9 cellular contexts compared by ENCODE assay signal in the genomic region with DNA sequence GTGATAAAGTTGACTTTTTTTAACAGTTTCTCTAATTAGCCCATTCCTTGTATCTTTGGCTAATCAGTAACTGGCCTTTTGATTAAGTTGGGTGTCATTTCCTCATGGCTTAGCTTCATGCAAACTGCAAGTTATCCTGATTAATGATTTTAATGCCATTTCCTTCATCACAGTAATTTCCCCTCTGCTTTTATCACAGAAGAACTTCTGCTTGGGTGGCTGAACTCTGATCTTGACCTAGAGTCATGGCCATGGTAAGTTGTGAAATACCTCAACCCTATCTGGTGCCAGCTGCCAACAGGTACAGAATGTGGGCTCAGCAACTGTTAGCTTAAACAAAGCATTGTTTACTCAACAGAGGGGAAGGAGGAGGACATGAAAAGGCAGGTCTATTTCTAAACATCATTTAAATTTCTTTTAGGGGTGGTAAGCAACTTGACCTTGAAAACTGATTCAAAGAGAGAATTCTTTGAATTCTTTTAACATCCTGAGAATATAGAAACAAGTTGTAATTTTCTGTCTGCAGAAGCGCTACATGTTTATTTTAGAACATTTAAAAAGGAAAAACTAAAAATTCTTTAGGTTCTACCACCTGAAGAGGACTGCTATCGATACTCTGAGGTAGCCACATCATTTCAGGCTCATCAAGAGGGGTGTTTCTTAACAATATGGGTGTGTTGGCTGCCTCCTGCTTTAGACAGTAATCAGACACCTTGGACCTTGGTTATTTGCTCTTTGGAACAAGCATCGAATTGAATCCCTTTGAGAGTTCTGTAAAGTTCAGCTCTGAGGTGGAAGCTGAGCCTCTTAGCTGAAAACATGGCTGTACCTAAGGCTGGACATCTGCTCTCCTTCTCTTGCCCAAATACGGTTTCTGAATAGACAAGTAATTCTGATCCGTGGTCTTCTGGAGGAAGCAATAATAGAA. TPM values are rescaled to one million over a fixed set of nuclear protein-coding genes. Genes with fewer than 3 reads are reported as not detected.
DNase-seq lines count a peak whose midpoint lies in the region; ATAC-seq, FAIRE-seq and TF ChIP-seq lines count a peak whose summit lies in the region.
"Had no signal": no experiment of that assay in that cellular context is flagged by ENCODE, and none has a peak within 500 bp of the region (broad histone marks: within the 10 kb centered on the region; RNA-seq: fewer than 3 reads in every experiment).

No MANE protein-coding gene starts in this region.

- TF ChIP-seq CTCF in nephron progenitor cell (IDR thresholded peaks at IDR 0.05) (no peak), HFFc6 (IDR thresholded peaks at IDR 0.05) (no peak)
- no peak for TF ChIP-seq CTCF in activated CD8-positive, alpha-beta T cell treated with anti-CD3 and anti-CD28 coated beads for 36 hours (IDR thresholded peaks at IDR 0.05)

- H3K4me1 Mint-ChIP-seq in nephron progenitor cell (peaks cover 53% of the 10 kb centered on the region), HFFc6 (ENCODE audit: low read depth) (peaks cover 26% of the 10 kb centered on the region)
- peaks cover 4% of the 10 kb centered on the region for H3K4me1 Mint-ChIP-seq in activated CD8-positive, alpha-beta T cell treated with anti-CD3 and anti-CD28 coated beads for 36 hours (ENCODE audit: low read depth)

- peaks cover 13% of the 10 kb centered on the region for H3K36me3 Mint-ChIP-seq in nephron progenitor cell (ENCODE audit: low read depth)
- no peaks in the 10 kb centered on the region for H3K36me3 Mint-ChIP-seq in HFFc6 (ENCODE audit: low read depth)
- H3K36me3 Mint-ChIP-seq in activated CD8-positive, alpha-beta T cell treated with anti-CD3 and anti-CD28 coated beads for 36 hours (ENCODE audit: low read depth) = no peaks in the 10 kb centered on the region

- CTCF ChIA-PET in activated CD8-positive, alpha-beta T cell treated with anti-CD3 and anti-CD28 coated beads for 36 hours (lab: Charles Lee) = interaction anchor here (1.4 to 3.6 kb wide), 2 partner anchors 26 to 57 kb away, joined by 3 to 10 read pairs; no protein-coding TSS in a partner anchor

- ATAC-seq in activated CD8-positive, alpha-beta T cell treated with anti-CD3 and anti-CD28 coated beads for 36 hours = no peak

- H3K27me3 Mint-ChIP-seq in nephron progenitor cell (ENCODE audit: low read depth, poor library complexity) (no peaks in the 10 kb centered on the region), HFFc6 (ENCODE audit: insufficient read depth) (no peaks in the 10 kb centered on the region; the same call in 1 of the 2 replicates)
- H3K27me3 Mint-ChIP-seq in activated CD8-positive, alpha-beta T cell treated with anti-CD3 and anti-CD28 coated beads for 36 hours = no peaks in the 10 kb centered on the region

- POLR2A ChIA-PET in activated CD8-positive, alpha-beta T cell treated with anti-CD3 and anti-CD28 coated beads for 36 hours (lab: Charles Lee) = interaction anchor here (1.2 kb wide), 1 partner anchor 8 kb away, joined by 5 read pairs; no protein-coding TSS in a partner anchor

- H3K27ac Mint-ChIP-seq in nephron progenitor cell (peak overlapping the region; percentile 72), HFFc6 (no peak overlapping the region)
- no peak overlapping the region for H3K27ac Mint-ChIP-seq in activated CD8-positive, alpha-beta T cell treated with anti-CD3 and anti-CD28 coated beads for 36 hours

- DNase-seq in GM19239 (ENCODE audit: insufficient read length, low spot score) (no peak), amniotic epithelial cell (ENCODE audit: low read depth) (peak; percentile 69), nephron progenitor cell (no peak), 8988T (no peak), HFFc6 (no peak), D341Med (ENCODE audit: low spot score) (no peak)
- DNase-seq in activated CD8-positive, alpha-beta T cell treated with anti-CD3 and anti-CD28 coated beads for 36 hours = no peak
- DNase-seq: activated T-cell treated with anti-CD3 and anti-CD28 coated beads, Interleukin-2, amount 50 U/mL, for 1 hour had no signal

- TF ChIP-seq EP300 in Ishikawa (IDR thresholded peaks at IDR 0.05; ENCODE audit: borderline replicate concordance) = no peak

- peak; percentile 68 for FAIRE-seq in GM19239 (lab: Jason Lieb, UNC)

- H3K4me3 Mint-ChIP-seq in nephron progenitor cell (no peak overlapping the region), HFFc6 (no peak overlapping the region)
- no peak overlapping the region for H3K4me3 Mint-ChIP-seq in activated CD8-positive, alpha-beta T cell treated with anti-CD3 and anti-CD28 coated beads for 36 hours

- peaks cover 13% of the 10 kb centered on the region for H3K9me3 Mint-ChIP-seq in nephron progenitor cell
- no peaks in the 10 kb centered on the region for H3K9me3 Mint-ChIP-seq in HFFc6
- peaks cover 3% of the 10 kb centered on the region for H3K9me3 Mint-ChIP-seq in activated CD8-positive, alpha-beta T cell treated with anti-CD3 and anti-CD28 coated beads for 36 hours

- TF ChIP-seq RAD21 in Ishikawa (IDR thresholded peaks at IDR 0.05; ENCODE audit: low read depth) = no peak

- intact Hi-C loops in activated CD8-positive, alpha-beta T cell treated with anti-CD3 and anti-CD28 coated beads for 36 hours (cut with micrococcal nuclease) = no loop called here

TF ChIP-seq in Ishikawa, 13 proteins besides CTCF, POLR2A, EP300 and RAD21:
- TF ChIP-seq CEBPB (IDR thresholded peaks at IDR 0.05) = peak; percentile 57; the same call in 1 of the 2 replicates
- TF ChIP-seq, protein P1, sequence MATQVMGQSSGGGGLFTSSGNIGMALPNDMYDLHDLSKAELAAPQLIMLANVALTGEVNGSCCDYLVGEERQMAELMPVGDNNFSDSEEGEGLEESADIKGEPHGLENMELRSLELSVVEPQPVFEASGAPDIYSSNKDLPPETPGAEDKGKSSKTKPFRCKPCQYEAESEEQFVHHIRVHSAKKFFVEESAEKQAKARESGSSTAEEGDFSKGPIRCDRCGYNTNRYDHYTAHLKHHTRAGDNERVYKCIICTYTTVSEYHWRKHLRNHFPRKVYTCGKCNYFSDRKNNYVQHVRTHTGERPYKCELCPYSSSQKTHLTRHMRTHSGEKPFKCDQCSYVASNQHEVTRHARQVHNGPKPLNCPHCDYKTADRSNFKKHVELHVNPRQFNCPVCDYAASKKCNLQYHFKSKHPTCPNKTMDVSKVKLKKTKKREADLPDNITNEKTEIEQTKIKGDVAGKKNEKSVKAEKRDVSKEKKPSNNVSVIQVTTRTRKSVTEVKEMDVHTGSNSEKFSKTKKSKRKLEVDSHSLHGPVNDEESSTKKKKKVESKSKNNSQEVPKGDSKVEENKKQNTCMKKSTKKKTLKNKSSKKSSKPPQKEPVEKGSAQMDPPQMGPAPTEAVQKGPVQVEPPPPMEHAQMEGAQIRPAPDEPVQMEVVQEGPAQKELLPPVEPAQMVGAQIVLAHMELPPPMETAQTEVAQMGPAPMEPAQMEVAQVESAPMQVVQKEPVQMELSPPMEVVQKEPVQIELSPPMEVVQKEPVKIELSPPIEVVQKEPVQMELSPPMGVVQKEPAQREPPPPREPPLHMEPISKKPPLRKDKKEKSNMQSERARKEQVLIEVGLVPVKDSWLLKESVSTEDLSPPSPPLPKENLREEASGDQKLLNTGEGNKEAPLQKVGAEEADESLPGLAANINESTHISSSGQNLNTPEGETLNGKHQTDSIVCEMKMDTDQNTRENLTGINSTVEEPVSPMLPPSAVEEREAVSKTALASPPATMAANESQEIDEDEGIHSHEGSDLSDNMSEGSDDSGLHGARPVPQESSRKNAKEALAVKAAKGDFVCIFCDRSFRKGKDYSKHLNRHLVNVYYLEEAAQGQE (IDR thresholded peaks at IDR 0.05; ENCODE audit: low read depth) = no peak

RNA-seq across cellular contexts. Expression of a gene that starts 39.7 kb away (rescaled TPM):
- 100 to 1,000 TPM in 1 of 6 experiments, 10 to 100 TPM in 5; 92.8 to 112 (median 96.1) TPM for total RNA-seq in HFFc6 (2021; fragmentation: NEBNext Ultra II Directional; extraction: Animal tissue kit (Norgen Biotek cat#: 25700))
- 10 to 100 TPM; 14.6 to 17.5 TPM for total RNA-seq in activated CD8-positive, alpha-beta T cell treated with anti-CD3 and anti-CD28 coated beads for 36 hours

RNA-seq across cellular contexts. Expression of a gene that starts 47.9 kb away (rescaled TPM):
- 10 to 100 TPM in 2 of 6 experiments, 1 to 10 TPM in 4; 6.5 to 11.2 (median 7.7) TPM for total RNA-seq in HFFc6 (2021; fragmentation: NEBNext Ultra II Directional; extraction: Animal tissue kit (Norgen Biotek cat#: 25700))
- 10 to 100 TPM; 18.1 to 20.4 TPM for total RNA-seq in activated CD8-positive, alpha-beta T cell treated with anti-CD3 and anti-CD28 coated beads for 36 hours

Comparison
In these comparisons a context has a peak if more than half of its experiments do, and no peak if none do; other contexts are left out.
1. RNA of a gene that starts 39.7 kb away (total RNA-seq): 92.8 to 112 TPM in HFFc6; 14.6 to 17.5 TPM in activated CD8-positive, alpha-beta T cell treated with anti-CD3 and anti-CD28 coated beads for 36 hours; every median in the first group is over 4 times any median in the second.